27 cellular contexts compared by ENCODE assay signal in genomic region chr6:6483168-6483567, GRCh38.
"Had no signal": no experiment of that assay in that cellular context is flagged by ENCODE, and none has a peak within 500 bp of the region (broad histone marks: within the 10 kb centered on the region; RNA-seq: fewer than 3 reads in every experiment).

No MANE protein-coding gene starts in this region.

- H3K36me3 ChIP-seq: stomach, suprapubic skin, thoracic aorta, thyroid gland, tibial artery, tibial nerve, transverse colon, upper lobe of left lung, upper lobe of right lung, uterus, vagina had no signal

- H3K27ac ChIP-seq: stomach, suprapubic skin, testis, thoracic aorta, thyroid gland, tibial artery, tibial nerve, transverse colon, upper lobe of left lung, upper lobe of right lung, uterus, vagina had no signal

- FAIRE-seq: urothelium cell line had no signal

- DNase-seq: stimulated activated CD4-positive, alpha-beta T cell treated with anti-CD3 and anti-CD28 coated beads, Interleukin-2, amount 100 ng/mL, for 48 hours; stimulated activated CD4-positive, alpha-beta T cell treated with anti-CD3 and anti-CD28 coated beads, Interleukin-4, amount 100 ng/mL, for 1 hour; stimulated activated CD4-positive, alpha-beta T cell treated with anti-CD3 and anti-CD28 coated beads, Interleukin-4, amount 100 ng/mL, for 24 hours; stimulated activated CD4-positive, alpha-beta T cell treated with anti-CD3 and anti-CD28 coated beads, Interleukin-4, amount 100 ng/mL, for 4 hours; stimulated activated CD8-positive, alpha-beta memory T cell treated with anti-CD3 and anti-CD28 coated beads, Interleukin-4, amount 100 ng/mL, for 48 hours; stimulated activated naive B cell treated with anti-CD40 and anti-IgM and Interleukin-4, amounts not matched to agents 10 μg/mL and 1 μg/mL and 100 μg/mL, for 72 hours; stimulated activated naive CD4-positive, alpha-beta T cell; stimulated activated naive CD4-positive, alpha-beta T cell treated with Interleukin-2 at 50 U/mL for 16 hours; stimulated activated naive CD8-positive, alpha-beta T cell treated with anti-CD3 and anti-CD28 coated beads, Interleukin-15, amount 100 ng/mL, for 72 hours; stimulated activated naive CD8-positive, alpha-beta T cell treated with anti-CD3 and anti-CD28 coated beads, Interleukin-15, Interleukin-2, amounts not matched to agents 100 U/mL and 50 U/mL, for 24 hours; stomach; substantia nigra; testis; thyroid gland; tibial artery; transverse colon; trophoblast cell; upper lobe of left lung; upper lobe of right lung; uterus had no signal

- H3K9me3 ChIP-seq: testis, thoracic aorta, thyroid gland, tibial artery, upper lobe of right lung, uterus, vagina had no signal

- H3K4me3 ChIP-seq: stomach, suprapubic skin, testis, thoracic aorta, thyroid gland, tibial artery, tibial nerve, transverse colon, upper lobe of left lung, upper lobe of right lung, uterus, vagina had no signal

- H3K4me1 ChIP-seq: stomach, suprapubic skin, testis, thyroid gland, tibial nerve, transverse colon, upper lobe of left lung, upper lobe of right lung, uterus, vagina had no signal

- H3K27me3 ChIP-seq: suprapubic skin, testis, thyroid gland, tibial artery, tibial nerve, transverse colon, upper lobe of left lung, upper lobe of right lung, uterus, vagina had no signal

- ATAC-seq: stimulated activated effector memory CD8-positive, alpha-beta T cell treated with anti-CD3 and anti-CD28 coated beads, Interleukin-12 subunit alpha, Interleukin-12 subunit beta, amount 100 ng/mL, for 72 hours; stimulated activated memory B cell treated with anti-CD40 and anti-IgM and Interleukin-4, amounts not matched to agents 10 μg/mL and 1 μg/mL and 100 μg/mL, for 72 hours; stimulated activated naive B cell treated with anti-CD40 and anti-IgM and Interleukin-4, amounts not matched to agents 10 μg/mL and 1 μg/mL and 100 μg/mL, for 72 hours; stimulated activated naive CD8-positive, alpha-beta T cell treated with anti-CD3 and anti-CD28 coated beads, Interleukin-15, amount 100 ng/mL, for 72 hours; stimulated activated naive CD8-positive, alpha-beta T cell treated with anti-CD3 and anti-CD28 coated beads, Interleukin-15, Interleukin-2, amounts not matched to agents 100 U/mL and 50 U/mL, for 24 hours; upper lobe of right lung had no signal
